ENCODE assay signal across 9 cellular contexts in the genomic region with DNA sequence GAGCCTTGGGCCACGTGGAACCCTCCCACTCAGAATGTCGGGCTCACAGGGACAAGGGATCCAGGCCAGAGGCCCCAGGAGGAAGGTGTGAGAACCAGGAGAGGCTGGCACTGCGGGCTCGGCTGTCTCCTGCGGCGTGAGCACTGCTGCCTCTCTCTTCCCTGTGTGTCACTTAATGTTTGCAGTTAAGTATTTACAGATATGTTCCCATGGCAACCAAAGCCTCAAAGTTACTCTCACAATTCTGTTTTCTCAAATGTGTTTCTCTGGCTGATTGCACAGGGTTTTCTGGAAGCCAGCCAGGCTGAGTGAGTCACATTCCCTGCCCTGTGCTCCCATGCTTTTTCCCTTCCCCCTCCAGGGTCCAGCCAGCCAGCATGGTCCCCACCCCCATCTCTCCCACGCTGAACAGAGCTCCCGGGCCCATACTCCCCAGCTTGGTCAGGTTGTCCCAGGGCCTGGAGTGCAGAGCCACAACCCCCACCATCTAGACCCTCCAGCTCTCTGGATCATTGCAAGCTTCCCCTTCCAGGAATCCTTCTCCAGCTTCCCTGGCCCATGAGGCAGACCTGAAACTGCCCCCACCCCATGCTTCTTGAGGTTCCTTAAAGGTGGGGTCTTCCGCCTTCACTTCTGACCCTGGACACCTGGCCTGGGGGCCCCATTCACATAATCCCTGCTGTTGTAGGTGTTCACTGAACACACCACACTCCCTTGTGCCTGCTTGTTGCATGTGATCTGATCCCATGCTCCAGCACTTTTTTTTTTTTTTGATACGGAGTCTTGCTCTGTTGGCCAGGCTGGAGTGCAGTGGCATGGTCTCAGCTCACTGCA.
DNase-seq lines count a peak whose midpoint lies in the region; ATAC-seq and TF ChIP-seq lines count a peak whose summit lies in the region.
"Had no signal": no experiment of that assay in that cellular context is flagged by ENCODE, and none has a peak within 500 bp of the region (broad histone marks: within the 10 kb centered on the region; RNA-seq: fewer than 3 reads in every experiment).

No MANE protein-coding gene starts in this region.

- peak in 2 of 3 donors; percentile 34 to 62 for TF ChIP-seq POLR2A in body of pancreas (IDR thresholded peaks at IDR 0.05)

- no peak overlapping the region for H3K4me3 ChIP-seq in body of pancreas

- WGBS in body of pancreas, 2 donors: 17 to 25% methylated on average over 10 of the region's 10 CpGs

- peak; percentile 66 for ATAC-seq in HG03139 (IDR thresholded peaks at IDR 0.05; ENCODE audit: unreplicated experiment)
- peak; percentile 98 for ATAC-seq in body of pancreas

- no peaks in the 10 kb centered on the region for H3K36me3 ChIP-seq in body of pancreas (replicated peaks in 1 of 2; ENCODE audit: insufficient read depth in 1 of 2, low read depth in 2 of 2)
- H3K36me3 ChIP-seq: neutrophil had no signal

- H3K9me3 ChIP-seq in body of pancreas: no peaks in the 10 kb centered on the region
- H3K9me3 ChIP-seq: neutrophil had no signal

- intact Hi-C loops in body of pancreas (cut with DNase I): no loop called here

- TF ChIP-seq CTCF in body of pancreas (IDR thresholded peaks at IDR 0.05): peak in 3 of 7 experiments; percentile 8 to 31 (median 25)

- peaks cover 20% of the 10 kb centered on the region for H3K4me1 ChIP-seq in body of pancreas

- no peaks in the 10 kb centered on the region for H3K27me3 ChIP-seq in body of pancreas
- H3K27me3 ChIP-seq: neutrophil had no signal

- H3K27ac ChIP-seq in body of pancreas (peak overlapping the region; percentile 52 to 82 (median 73)), substantia nigra (ENCODE audit: low read depth, low read length, poor library complexity, severe bottlenecking) (no peak overlapping the region)
- H3K27ac ChIP-seq: neutrophil had no signal

- DNase-seq in GM03348 (ENCODE audit: low spot score) (peak; percentile 89), NCI-H2196 treated with DMSO at 0.1 percent for 48 hours (lab: John Stamatoyannopoulos, UW; ENCODE audit: unreplicated experiment) (peak; percentile 77), body of pancreas (peak; percentile 94 to 98 (median 95)), islet precursor cell (peak; percentile 90), substantia nigra (lab: John Stamatoyannopoulos, UW) (peak in 30 of 49 donors; percentile 1 to 93 (median 22))
- no peak for DNase-seq in activated CD4-positive, alpha-beta T cell treated with anti-CD3 and anti-CD28 coated beads, Interleukin-2, amount 50 U/mL, for 48 hours
- no peak for DNase-seq in activated CD4-positive, alpha-beta T cell treated with anti-CD3 and anti-CD28 coated beads for 48 hours

Comparison
In these comparisons a context has a peak if more than half of its experiments do, and no peak if none do; other contexts are left out.
1. DNase-seq: peak in GM03348 (single experiment), NCI-H2196 treated with DMSO at 0.1 percent for 48 hours (single experiment), body of pancreas (4 of 4), islet precursor cell (single experiment) and substantia nigra (30 of 49); none in activated CD4-positive, alpha-beta T cell treated with anti-CD3 and anti-CD28 coated beads, Interleukin-2, amount 50 U/mL, for 48 hours (0 of 2) and activated CD4-positive, alpha-beta T cell treated with anti-CD3 and anti-CD28 coated beads for 48 hours (single experiment).